ENCODE assay signal across 8 cellular contexts in genomic region chr12:12786371-12786715, GRCh38. TPM values are rescaled to one million over a fixed set of nuclear protein-coding genes. Genes with fewer than 3 reads are reported as not detected.
DNase-seq lines count a peak whose midpoint lies in the region; ATAC-seq and TF ChIP-seq lines count a peak whose summit lies in the region.

No MANE protein-coding gene starts in this region.

- no peak for DNase-seq in activated T-cell treated with anti-CD3 and anti-CD28 coated beads, Interleukin-2, amount 50 U/mL, for 24 hours
- no peak for DNase-seq in activated T-cell treated with anti-CD3 and anti-CD28 coated beads for 4 hours
- no peak for DNase-seq in PC-3
- DNase-seq in epithelial cell of esophagus (ENCODE audit: low read depth) = no peak
- DNase-seq in DMS 273 (lab: John Stamatoyannopoulos, UW; ENCODE audit: unreplicated experiment) = no peak
- no peak for DNase-seq in NCI-H524 treated with DMSO at 0.1 percent for 48 hours (lab: John Stamatoyannopoulos, UW)
- DNase-seq in NCI-H510A (lab: John Stamatoyannopoulos, UW) = no peak

- H3K9ac ChIP-seq in PC-3 (ENCODE audit: low read length) (peak overlapping the region; percentile 74), neural cell (ENCODE audit: low read length) (no peak overlapping the region)

- no peaks in the 10 kb centered on the region for H4K20me1 ChIP-seq in PC-3 (ENCODE audit: low read length)
- no peaks in the 10 kb centered on the region for H4K20me1 ChIP-seq in neural cell (ENCODE audit: insufficient read depth)

- H3K9me3 ChIP-seq in PC-3 (ENCODE audit: low read length) (no peaks in the 10 kb centered on the region), neural cell (ENCODE audit: low read length) (no peaks in the 10 kb centered on the region)

- POLR2A ChIA-PET in PC-3 (lab: Charles Lee; ENCODE audit: unreplicated experiment) = no interaction called here

- no peak for TF ChIP-seq RAD21 in neural cell (conservative IDR thresholded peaks at IDR 0.05)

- peak; percentile 27 for ATAC-seq in PC-3

- peaks cover 17% of the 10 kb centered on the region for H3K79me2 ChIP-seq in PC-3 (ENCODE audit: low read length)
- H3K79me2 ChIP-seq in neural cell (replicated peaks; ENCODE audit: insufficient read depth, low read length) = no peaks in the 10 kb centered on the region

- peaks cover 40% of the 10 kb centered on the region for H3K4me1 ChIP-seq in PC-3 (ENCODE audit: insufficient read depth, low read length)

- H3K4me2 ChIP-seq in PC-3 (ENCODE audit: low read length) (peak overlapping the region; percentile 81), neural cell (ENCODE audit: low read length) (no peak overlapping the region)

- H3K4me3 ChIP-seq in PC-3 (ENCODE audit: low read length) (peak overlapping the region; percentile 63), epithelial cell of esophagus (ENCODE audit: low read length) (peak overlapping the region; percentile 65), neural cell (ENCODE audit: low read length) (peak overlapping the region; percentile 61)

- TF ChIP-seq EP300 in neural cell (conservative IDR thresholded peaks at IDR 0.05; ENCODE audit: poor library complexity, severe bottlenecking) = no peak

- H3K27ac Mint-ChIP-seq in activated T-cell treated with anti-CD3 and anti-CD28 coated beads, Interleukin-2, amount 50 U/mL, for 24 hours = peak overlapping the region; percentile 85

- H3K27me3 Mint-ChIP-seq in activated T-cell treated with anti-CD3 and anti-CD28 coated beads, Interleukin-2, amount 50 U/mL, for 24 hours = no peaks in the 10 kb centered on the region

- TF ChIP-seq CTCF in PC-3 (conservative IDR thresholded peaks at IDR 0.05; ENCODE audit: low read depth, low read length) (no peak), epithelial cell of esophagus (IDR thresholded peaks at IDR 0.05; ENCODE audit: insufficient read depth, low read depth, low read length, missing control alignments) (no peak), neural cell (IDR thresholded peaks at IDR 0.05; ENCODE audit: poor library complexity, severe bottlenecking) (no peak)

- CTCF ChIA-PET in PC-3 (lab: Charles Lee) = no interaction called here

- peaks cover 35% of the 10 kb centered on the region for H3K4me1 Mint-ChIP-seq in activated T-cell treated with anti-CD3 and anti-CD28 coated beads, Interleukin-2, amount 50 U/mL, for 24 hours (ENCODE audit: low read depth)

- TSS peak; percentile 70 for BruUV-seq in PC-3 (replicated peaks; lab: Mats Ljungman, UMichigan)

- intact Hi-C loops in PC-3 (cut with micrococcal nuclease) = loop anchor here (5.0 kb wide), 1 partner anchor 51 kb away; no protein-coding TSS in a partner anchor

- H3K9me2 ChIP-seq in PC-3 (replicated peaks; ENCODE audit: low read length) (no peaks in the 10 kb centered on the region), neural cell (ENCODE audit: insufficient read depth, low read length) (no peaks in the 10 kb centered on the region)

- no peaks in the 10 kb centered on the region for H3K36me3 Mint-ChIP-seq in activated T-cell treated with anti-CD3 and anti-CD28 coated beads, Interleukin-2, amount 50 U/mL, for 24 hours (ENCODE audit: low read depth)

- H3K27me3 ChIP-seq in PC-3 (ENCODE audit: low read length) = no peaks in the 10 kb centered on the region
- no peaks in the 10 kb centered on the region for H3K27me3 ChIP-seq in neural cell (ENCODE audit: insufficient read depth, low read depth, low read length)

- H3K27ac ChIP-seq in PC-3 (ENCODE audit: low read length) = peak overlapping the region; percentile 61
- H3K27ac ChIP-seq in neural cell (ENCODE audit: low read length) = no peak overlapping the region

- no peaks in the 10 kb centered on the region for H3K36me3 ChIP-seq in PC-3 (ENCODE audit: low read depth, low read length)
- no peaks in the 10 kb centered on the region for H3K36me3 ChIP-seq in neural cell (ENCODE audit: insufficient read depth, low read length)

- H3F3A ChIP-seq in PC-3 (ENCODE audit: low read length, unreplicated experiment) (no peaks in the 10 kb centered on the region), neural cell (ENCODE audit: insufficient read depth, low read length, poor library complexity, severe bottlenecking) (no peaks in the 10 kb centered on the region)

- H3K9me3 Mint-ChIP-seq in activated T-cell treated with anti-CD3 and anti-CD28 coated beads, Interleukin-2, amount 50 U/mL, for 24 hours = no peaks in the 10 kb centered on the region

- H3K4me3 Mint-ChIP-seq in activated T-cell treated with anti-CD3 and anti-CD28 coated beads, Interleukin-2, amount 50 U/mL, for 24 hours = peak overlapping the region; percentile 83

- H2AFZ ChIP-seq in PC-3 (ENCODE audit: low read length) (peak overlapping the region; percentile 83), neural cell (ENCODE audit: low read depth, low read length) (no peak overlapping the region)

TF ChIP-seq in neural cell, 6 proteins besides CTCF, POLR2A, EP300 and RAD21:
- no peak for TF ChIP-seq REST (IDR thresholded peaks at IDR 0.05; ENCODE audit: borderline replicate concordance)
- TF ChIP-seq SMC3 (conservative IDR thresholded peaks at IDR 0.05; ENCODE audit: poor library complexity) = no peak

RNA-seq across cellular contexts. Expression of gene APOLD1, which starts 0.9 kb away (rescaled TPM):
- total RNA-seq in PC-3 (2014; rRNA removed) = 2.8 and 3.5 TPM in 2 replicates
- 0.38 and 1.1 TPM in 2 replicates for polyA plus RNA-seq in neural cell
- polyA minus RNA-seq in neural cell = 0.58 and 0.73 TPM in 2 replicates

RNA-seq across cellular contexts. Expression of gene DDX47, which starts 26.8 kb away (rescaled TPM):
- 58.9 and 59.0 TPM in 2 replicates for total RNA-seq in PC-3 (2014; rRNA removed)
- 89.0 and 97.6 TPM in 2 replicates for polyA plus RNA-seq in neural cell
- 71.3 and 80.2 TPM in 2 replicates for polyA minus RNA-seq in neural cell
